8 cellular contexts compared by ENCODE assay signal in the genomic region with DNA sequence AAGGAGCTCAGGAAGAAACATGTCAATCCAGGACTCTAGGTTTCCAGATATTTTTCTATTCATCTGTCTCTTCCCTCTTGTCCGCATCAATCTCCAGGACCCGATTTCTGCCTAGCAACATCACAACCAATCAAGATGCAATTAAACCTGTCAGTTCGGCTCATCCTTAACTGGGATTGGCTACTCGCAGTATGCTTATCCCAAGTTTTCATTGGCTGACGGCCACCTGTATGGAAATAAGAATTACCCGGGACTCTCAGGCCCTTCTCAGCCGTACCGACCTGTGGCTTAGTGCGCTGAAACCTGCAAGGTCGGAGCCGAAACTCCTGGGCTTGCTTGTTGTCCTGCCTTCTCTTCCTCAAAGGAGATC. TPM values are rescaled to one million over a fixed set of nuclear protein-coding genes. Genes with fewer than 3 reads are reported as not detected.
DNase-seq lines count a peak whose midpoint lies in the region; ATAC-seq and TF ChIP-seq lines count a peak whose summit lies in the region.

No MANE protein-coding gene starts in this region.

- no peaks in the 10 kb centered on the region for H4K20me1 ChIP-seq in OCI-LY7 (ENCODE audit: insufficient read depth, low read length)

- intact Hi-C loops in OCI-LY7 (cut with micrococcal nuclease; ENCODE audit: unreplicated experiment) = no loop called here
- intact Hi-C loops in left colon (cut with DNase I, micrococcal nuclease) = no loop called here

- CTCF ChIA-PET in OCI-LY7 (lab: Charles Lee; ENCODE audit: unreplicated experiment) = no interaction called here

- H3K9me3 Mint-ChIP-seq in stimulated activated naive CD8-positive, alpha-beta T cell treated with anti-CD3 and anti-CD28 coated beads, Interleukin-15, amount 100 ng/mL, for 72 hours = no peaks in the 10 kb centered on the region

- H3K4me3 ChIP-seq in HUES48 (ENCODE audit: low read depth, low read length) = peak overlapping the region; percentile 65
- no peak overlapping the region for H3K4me3 ChIP-seq in OCI-LY7 (ENCODE audit: low read depth, low read length, poor library complexity, severe bottlenecking)

- H3K36me3 ChIP-seq in HUES48 (ENCODE audit: control insufficient read depth, insufficient read depth, low read length) (no peaks in the 10 kb centered on the region), OCI-LY7 (ENCODE audit: insufficient read depth, low read length) (no peaks in the 10 kb centered on the region)

- ATAC-seq in left colon (peak; percentile 97), GM18909 (IDR thresholded peaks at IDR 0.05; ENCODE audit: poor library complexity, unreplicated experiment) (no peak)
- peak; percentile 30 for ATAC-seq in stimulated activated naive CD8-positive, alpha-beta T cell treated with anti-CD3 and anti-CD28 coated beads, Interleukin-15, amount 100 ng/mL, for 72 hours

- H3K79me2 ChIP-seq in OCI-LY7 (ENCODE audit: insufficient read depth, low read depth, low read length) = no peaks in the 10 kb centered on the region

- no peak overlapping the region for H3K27ac Mint-ChIP-seq in stimulated activated naive CD8-positive, alpha-beta T cell treated with anti-CD3 and anti-CD28 coated beads, Interleukin-15, amount 100 ng/mL, for 72 hours

- peak overlapping the region; percentile 34; the same call in 1 of the 2 replicates for H3K9ac ChIP-seq in HUES48 (ENCODE audit: low read depth, low read length)

- no peaks in the 10 kb centered on the region for H3K9me3 ChIP-seq in HUES48 (ENCODE audit: control insufficient read depth, insufficient read depth, low read length)
- H3K9me3 ChIP-seq in OCI-LY7 (ENCODE audit: low read length) = no peaks in the 10 kb centered on the region

- peaks cover 97% of the 10 kb centered on the region for H3K27me3 Mint-ChIP-seq in stimulated activated naive CD8-positive, alpha-beta T cell treated with anti-CD3 and anti-CD28 coated beads, Interleukin-15, amount 100 ng/mL, for 72 hours

- H3K4me2 ChIP-seq in OCI-LY7 (ENCODE audit: low read length) = no peak overlapping the region

- H2AFZ ChIP-seq in OCI-LY7 (ENCODE audit: low read length) = no peak overlapping the region

- H3K9me2 ChIP-seq in OCI-LY7 (ENCODE audit: insufficient read depth, low read length) = no peaks in the 10 kb centered on the region

- DNase-seq in DMS 273 treated with DMSO at 0.1 percent for 48 hours (lab: John Stamatoyannopoulos, UW) = peak; percentile 68
- peak; percentile 31 for DNase-seq in OCI-LY7 (ENCODE audit: low spot score)
- DNase-seq in ecto neural progenitor cell (ENCODE audit: low spot score) = peak; percentile 89
- peak; percentile 72 to 78 for DNase-seq in left colon
- no peak for DNase-seq in stimulated activated naive CD8-positive, alpha-beta T cell treated with anti-CD3 and anti-CD28 coated beads, Interleukin-15, amount 100 ng/mL, for 72 hours
- no peak for DNase-seq in activated CD4-positive, alpha-beta T cell treated with anti-CD3 and anti-CD28 coated beads, Interleukin-2, amount 50 U/mL, for 48 hours

- BruUV-seq in OCI-LY7 (replicated peaks; lab: Mats Ljungman, UMichigan) = no TSS peak

- H3K4me1 ChIP-seq in HUES48 (ENCODE audit: control insufficient read depth, insufficient read depth, low read length) (peaks cover 24% of the 10 kb centered on the region), OCI-LY7 (ENCODE audit: insufficient read depth, low read length, poor library complexity, severe bottlenecking) (peaks cover 3% of the 10 kb centered on the region)

- H3K27ac ChIP-seq in HUES48 (ENCODE audit: low read depth, low read length) (no peak overlapping the region), OCI-LY7 (ENCODE audit: low read depth, low read length, poor library complexity, severe bottlenecking) (no peak overlapping the region)

- H3K4me3 Mint-ChIP-seq in stimulated activated naive CD8-positive, alpha-beta T cell treated with anti-CD3 and anti-CD28 coated beads, Interleukin-15, amount 100 ng/mL, for 72 hours = peak overlapping the region; percentile 59 to 62

- TF ChIP-seq CTCF in OCI-LY7 (conservative IDR thresholded peaks at IDR 0.05; ENCODE audit: low read length) = no peak

- H3K4me1 Mint-ChIP-seq in stimulated activated naive CD8-positive, alpha-beta T cell treated with anti-CD3 and anti-CD28 coated beads, Interleukin-15, amount 100 ng/mL, for 72 hours = peaks cover 36% of the 10 kb centered on the region

- peaks cover 65% of the 10 kb centered on the region for H3K27me3 ChIP-seq in HUES48 (ENCODE audit: control insufficient read depth, insufficient read depth, low read length)

- POLR2A ChIA-PET in OCI-LY7 (lab: Charles Lee) = interaction anchor here (0.6 kb wide), 2 partner anchors 223 to 558 kb away, joined by 3 read pairs; no protein-coding TSS in a partner anchor

RNA-seq across cellular contexts. Expression of a gene that starts 20.4 kb away (rescaled TPM):
- 423 and 500 TPM in 2 replicates for total RNA-seq in OCI-LY7 (2014; rRNA removed; shearing (Covaris generic))
- total RNA-seq in OCI-LY7 (2022) = 374 and 417 TPM in 2 replicates
- total RNA-seq in left colon = 100 to 1,000 TPM; 323 to 371 TPM

RNA-seq across cellular contexts. Expression of a gene that starts 31.0 kb away (rescaled TPM):
- 12.8 and 18.9 TPM in 2 replicates for total RNA-seq in OCI-LY7 (2014; rRNA removed; shearing (Covaris generic))
- 25.1 and 30.9 TPM in 2 replicates for total RNA-seq in OCI-LY7 (2022)
- 10 to 100 TPM; 65.0 to 91.0 TPM for total RNA-seq in left colon

RNA-seq across cellular contexts. Expression of a gene that starts 55.5 kb away (rescaled TPM):
- total RNA-seq in OCI-LY7 (2014; rRNA removed; shearing (Covaris generic)) = 0.67 and 0.76 TPM in 2 replicates
- 1.3 and 3.2 TPM in 2 replicates for total RNA-seq in OCI-LY7 (2022)
- total RNA-seq in left colon = not detected

Comparison
In these comparisons a context has a peak if more than half of its experiments do, and no peak if none do; other contexts are left out.
1. DNase-seq: peak in DMS 273 treated with DMSO at 0.1 percent for 48 hours (single experiment), OCI-LY7 (single experiment), ecto neural progenitor cell (single experiment) and left colon (2 of 2); none in stimulated activated naive CD8-positive, alpha-beta T cell treated with anti-CD3 and anti-CD28 coated beads, Interleukin-15, amount 100 ng/mL, for 72 hours (0 of 2) and activated CD4-positive, alpha-beta T cell treated with anti-CD3 and anti-CD28 coated beads, Interleukin-2, amount 50 U/mL, for 48 hours (0 of 2).